ENCODE assay signal across 1 cellular context in the genomic region with DNA sequence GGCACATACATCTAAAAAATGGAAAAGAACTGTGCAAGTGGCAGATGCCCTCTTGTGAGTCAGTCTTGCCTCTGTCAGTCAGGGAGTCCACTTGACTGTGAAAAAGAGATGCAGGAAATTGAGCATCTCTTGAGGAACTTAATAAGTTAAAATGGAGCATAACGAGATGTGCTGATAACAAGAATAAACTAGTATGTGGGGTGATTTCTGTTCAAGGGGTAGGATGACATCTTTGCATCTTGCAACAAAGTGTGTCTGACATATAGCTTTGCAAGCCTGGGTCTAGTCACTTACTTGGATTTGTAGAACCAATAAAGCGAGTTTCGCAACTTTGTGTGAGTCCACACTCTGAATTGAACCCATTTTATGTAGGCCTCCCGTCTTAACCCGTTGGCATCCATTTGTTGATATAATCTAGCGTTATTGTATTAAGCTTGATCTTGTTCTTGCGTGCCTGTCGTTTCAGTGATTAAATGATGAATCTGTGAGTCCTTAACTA.
A peak's percentile ranks its signal among the peaks of the same experiment; 100 is the strongest.
TF ChIP-seq lines count a peak whose summit lies in the region.

No MANE protein-coding gene starts in this region.

TF ChIP-seq in HEK293, 187 proteins besides CTCF, POLR2A, EP300 and RAD21 (continued from another document):
- TF ChIP-seq, protein P1, sequence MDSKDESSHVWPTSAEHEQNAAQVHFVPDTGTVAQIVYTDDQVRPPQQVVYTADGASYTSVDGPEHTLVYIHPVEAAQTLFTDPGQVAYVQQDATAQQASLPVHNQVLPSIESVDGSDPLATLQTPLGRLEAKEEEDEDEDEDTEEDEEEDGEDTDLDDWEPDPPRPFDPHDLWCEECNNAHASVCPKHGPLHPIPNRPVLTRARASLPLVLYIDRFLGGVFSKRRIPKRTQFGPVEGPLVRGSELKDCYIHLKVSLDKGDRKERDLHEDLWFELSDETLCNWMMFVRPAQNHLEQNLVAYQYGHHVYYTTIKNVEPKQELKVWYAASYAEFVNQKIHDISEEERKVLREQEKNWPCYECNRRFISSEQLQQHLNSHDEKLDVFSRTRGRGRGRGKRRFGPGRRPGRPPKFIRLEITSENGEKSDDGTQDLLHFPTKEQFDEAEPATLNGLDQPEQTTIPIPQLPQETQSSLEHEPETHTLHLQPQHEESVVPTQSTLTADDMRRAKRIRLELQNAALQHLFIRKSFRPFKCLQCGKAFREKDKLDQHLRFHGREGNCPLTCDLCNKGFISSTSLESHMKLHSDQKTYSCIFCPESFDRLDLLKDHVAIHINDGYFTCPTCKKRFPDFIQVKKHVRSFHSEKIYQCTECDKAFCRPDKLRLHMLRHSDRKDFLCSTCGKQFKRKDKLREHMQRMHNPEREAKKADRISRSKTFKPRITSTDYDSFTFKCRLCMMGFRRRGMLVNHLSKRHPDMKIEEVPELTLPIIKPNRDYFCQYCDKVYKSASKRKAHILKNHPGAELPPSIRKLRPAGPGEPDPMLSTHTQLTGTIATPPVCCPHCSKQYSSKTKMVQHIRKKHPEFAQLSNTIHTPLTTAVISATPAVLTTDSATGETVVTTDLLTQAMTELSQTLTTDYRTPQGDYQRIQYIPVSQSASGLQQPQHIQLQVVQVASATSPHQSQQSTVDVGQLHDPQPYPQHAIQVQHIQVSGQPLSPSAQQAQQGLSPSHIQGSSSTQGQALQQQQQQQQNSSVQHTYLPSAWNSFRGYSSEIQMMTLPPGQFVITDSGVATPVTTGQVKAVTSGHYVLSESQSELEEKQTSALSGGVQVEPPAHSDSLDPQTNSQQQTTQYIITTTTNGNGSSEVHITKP (tag by site-specific recombination; IDR thresholded peaks at IDR 0.05): peak; percentile 58
- TF ChIP-seq ZBTB8A (tag by site-specific recombination; IDR thresholded peaks at IDR 0.05) (peak; percentile 18; the same call in 1 of the 2 replicates), FEZF1 (tag by site-specific recombination; IDR thresholded peaks at IDR 0.05) (peak; percentile 94), ZNF10 (tag by site-specific recombination; IDR thresholded peaks at IDR 0.05) (no peak), OSR2 (tag by site-specific recombination; IDR thresholded peaks at IDR 0.05) (peak; percentile 91), ZNF843 (tag by site-specific recombination; IDR thresholded peaks at IDR 0.05) (peak; percentile 71)
